18 cellular contexts compared by ENCODE assay signal in genomic region chr15:91018178-91018577, GRCh38. TPM values are rescaled to one million over a fixed set of nuclear protein-coding genes. Genes with fewer than 3 reads are reported as not detected.
DNase-seq lines count a peak whose midpoint lies in the region; ATAC-seq and TF ChIP-seq lines count a peak whose summit lies in the region.
"Had no signal": no experiment of that assay in that cellular context is flagged by ENCODE, and none has a peak within 500 bp of the region (broad histone marks: within the 10 kb centered on the region; RNA-seq: fewer than 3 reads in every experiment).

No MANE protein-coding gene starts in this region.

- no peak for DNase-seq in activated CD4-positive, alpha-beta T cell treated with anti-CD3 and anti-CD28 coated beads, Interleukin-2, amount 10 ng/mL, durations not matched to agents 7 days and 5 days
- no peak for DNase-seq in activated CD4-positive, alpha-beta T cell treated with anti-CD3 and anti-CD28 coated beads for 1 hour
- DNase-seq in progenitor cell of endocrine pancreas (ENCODE audit: low spot score, unreplicated experiment) (no peak), coronary artery (ENCODE audit: low spot score) (no peak)
- DNase-seq: activated B cell treated with CpG ODN at 0.5 μM for 24 hours; activated naive CD4-positive, alpha-beta T cell treated with anti-CD3 and anti-CD28 coated beads for 36 hours; DMS53; NCI-H1694; NCI-H2227 treated with DMSO at 0.1 percent for 48 hours; occipital lobe; stimulated activated CD4-positive, alpha-beta T cell treated with anti-CD3 and anti-CD28 coated beads, Interleukin-15, amount 100 ng/mL, for 24 hours; transverse colon had no signal

- H3K36me3 ChIP-seq in HUES64 (ENCODE audit: insufficient read depth, low read length) = peaks cover 21% of the 10 kb centered on the region

- ATAC-seq in HG03354 (IDR thresholded peaks at IDR 0.05; ENCODE audit: poor library complexity, severe bottlenecking, unreplicated experiment) (no peak), HG02763 (IDR thresholded peaks at IDR 0.05; ENCODE audit: unreplicated experiment) (no peak)
- ATAC-seq: left lobe of liver had no signal

- peaks cover 29% of the 10 kb centered on the region for H3K36me3 Mint-ChIP-seq in activated CD4-positive, alpha-beta T cell treated with anti-CD3 and anti-CD28 coated beads, Interleukin-2, amount 10 ng/mL, durations not matched to agents 7 days and 5 days (ENCODE audit: low read depth)
- peaks cover 62% of the 10 kb centered on the region for H3K36me3 Mint-ChIP-seq in dendritic cell treated with granulocyte-macrophage colony-stimulating factor and Interleukin-4, amounts not matched to agents 40 ng/mL and 50 ng/mL, for 4 days (ENCODE audit: low read depth)
- peaks cover 8% of the 10 kb centered on the region for H3K36me3 Mint-ChIP-seq in progenitor cell of endocrine pancreas (ENCODE audit: insufficient read depth)

- POLR2A ChIA-PET in activated CD4-positive, alpha-beta T cell treated with anti-CD3 and anti-CD28 coated beads, Interleukin-2, amount 10 ng/mL, durations not matched to agents 7 days and 5 days (lab: Charles Lee) = no interaction called here

- peaks cover 9% of the 10 kb centered on the region for H3K4me1 ChIP-seq in HUES64 (ENCODE audit: insufficient read depth, low read length)

- H3K4me3 Mint-ChIP-seq in activated CD4-positive, alpha-beta T cell treated with anti-CD3 and anti-CD28 coated beads, Interleukin-2, amount 10 ng/mL, durations not matched to agents 7 days and 5 days = no peak overlapping the region
- H3K4me3 Mint-ChIP-seq in dendritic cell treated with granulocyte-macrophage colony-stimulating factor and Interleukin-4, amounts not matched to agents 40 ng/mL and 50 ng/mL, for 4 days = no peak overlapping the region
- no peak overlapping the region for H3K4me3 Mint-ChIP-seq in progenitor cell of endocrine pancreas (ENCODE audit: low read depth)
- H3K4me3 Mint-ChIP-seq: activated B cell treated with CpG ODN at 0.5 μM for 24 hours; activated naive CD4-positive, alpha-beta T cell treated with anti-CD3 and anti-CD28 coated beads for 36 hours had no signal

- WGBS in HUES64 = 82% methylated on average over 3 of the region's 3 CpGs

- peak overlapping the region; percentile 14; the same call in 1 of the 2 replicates for H3K9ac ChIP-seq in HUES64 (ENCODE audit: low read depth, low read length)

- no peaks in the 10 kb centered on the region for H3K9me3 ChIP-seq in HUES64 (ENCODE audit: insufficient read depth, low read depth, low read length)
- H3K9me3 ChIP-seq: BLaER1 treated with 17β-estradiol and CSF1 and Interleukin-3, amounts not matched to agents 10 nM and 100 nM; transverse colon had no signal

- CTCF ChIA-PET in activated CD4-positive, alpha-beta T cell treated with anti-CD3 and anti-CD28 coated beads, Interleukin-2, amount 10 ng/mL, durations not matched to agents 7 days and 5 days (lab: Charles Lee) = no interaction called here

- TF ChIP-seq CTCF in progenitor cell of endocrine pancreas (IDR thresholded peaks at IDR 0.05; ENCODE audit: unreplicated experiment) = no peak
- TF ChIP-seq CTCF in coronary artery (IDR thresholded peaks at IDR 0.05) = no peak

- no peaks in the 10 kb centered on the region for H3K27me3 ChIP-seq in HUES64 (ENCODE audit: insufficient read depth, low read length)
- H3K27me3 ChIP-seq: BLaER1 treated with 17β-estradiol and CSF1 and Interleukin-3, amounts not matched to agents 10 nM and 100 nM; transverse colon had no signal

- peaks cover 45% of the 10 kb centered on the region for H3K4me1 Mint-ChIP-seq in activated CD4-positive, alpha-beta T cell treated with anti-CD3 and anti-CD28 coated beads, Interleukin-2, amount 10 ng/mL, durations not matched to agents 7 days and 5 days
- peaks cover 36% of the 10 kb centered on the region for H3K4me1 Mint-ChIP-seq in dendritic cell treated with granulocyte-macrophage colony-stimulating factor and Interleukin-4, amounts not matched to agents 40 ng/mL and 50 ng/mL, for 4 days (ENCODE audit: low read depth)
- H3K4me1 Mint-ChIP-seq in progenitor cell of endocrine pancreas (ENCODE audit: low read depth) = peaks cover 29% of the 10 kb centered on the region

- H3K4me3 ChIP-seq in HUES64 (ENCODE audit: low read length) = no peak overlapping the region
- H3K4me3 ChIP-seq in coronary artery = no peak overlapping the region
- H3K4me3 ChIP-seq: BLaER1 treated with 17β-estradiol and CSF1 and Interleukin-3, amounts not matched to agents 10 nM and 100 nM; transverse colon had no signal

- intact Hi-C loops in dendritic cell treated with granulocyte-macrophage colony-stimulating factor and Interleukin-4, amounts not matched to agents 40 ng/mL and 50 ng/mL, for 4 days (cut with micrococcal nuclease) = no loop called here

- peak overlapping the region; percentile 59 for H3K27ac Mint-ChIP-seq in activated CD4-positive, alpha-beta T cell treated with anti-CD3 and anti-CD28 coated beads, Interleukin-2, amount 10 ng/mL, durations not matched to agents 7 days and 5 days
- peak overlapping the region; percentile 6 for H3K27ac Mint-ChIP-seq in dendritic cell treated with granulocyte-macrophage colony-stimulating factor and Interleukin-4, amounts not matched to agents 40 ng/mL and 50 ng/mL, for 4 days
- H3K27ac Mint-ChIP-seq in progenitor cell of endocrine pancreas = peak overlapping the region; percentile 21
- H3K27ac Mint-ChIP-seq: activated B cell treated with CpG ODN at 0.5 μM for 24 hours; activated naive CD4-positive, alpha-beta T cell treated with anti-CD3 and anti-CD28 coated beads for 36 hours had no signal

- no peaks in the 10 kb centered on the region for H3K9me3 Mint-ChIP-seq in activated CD4-positive, alpha-beta T cell treated with anti-CD3 and anti-CD28 coated beads, Interleukin-2, amount 10 ng/mL, durations not matched to agents 7 days and 5 days
- H3K9me3 Mint-ChIP-seq in dendritic cell treated with granulocyte-macrophage colony-stimulating factor and Interleukin-4, amounts not matched to agents 40 ng/mL and 50 ng/mL, for 4 days = no peaks in the 10 kb centered on the region
- no peaks in the 10 kb centered on the region for H3K9me3 Mint-ChIP-seq in progenitor cell of endocrine pancreas (ENCODE audit: low read depth)
- H3K9me3 Mint-ChIP-seq: activated B cell treated with CpG ODN at 0.5 μM for 24 hours; activated naive CD4-positive, alpha-beta T cell treated with anti-CD3 and anti-CD28 coated beads for 36 hours had no signal

- H3K27me3 Mint-ChIP-seq in activated CD4-positive, alpha-beta T cell treated with anti-CD3 and anti-CD28 coated beads, Interleukin-2, amount 10 ng/mL, durations not matched to agents 7 days and 5 days = no peaks in the 10 kb centered on the region
- no peaks in the 10 kb centered on the region for H3K27me3 Mint-ChIP-seq in dendritic cell treated with granulocyte-macrophage colony-stimulating factor and Interleukin-4, amounts not matched to agents 40 ng/mL and 50 ng/mL, for 4 days
- H3K27me3 Mint-ChIP-seq in progenitor cell of endocrine pancreas = no peaks in the 10 kb centered on the region
- H3K27me3 Mint-ChIP-seq: activated B cell treated with CpG ODN at 0.5 μM for 24 hours had no signal

- H3K27ac ChIP-seq in HUES64 (ENCODE audit: low read depth, low read length) (no peak overlapping the region), coronary artery (no peak overlapping the region)
- H3K27ac ChIP-seq: BLaER1 treated with 17β-estradiol and CSF1 and Interleukin-3, amounts not matched to agents 10 nM and 100 nM; transverse colon had no signal

RNA-seq across cellular contexts. Expression of gene VPS33B, which starts 4.2 kb away (rescaled TPM):
- total RNA-seq in activated CD4-positive, alpha-beta T cell treated with anti-CD3 and anti-CD28 coated beads, Interleukin-2, amount 10 ng/mL, durations not matched to agents 7 days and 5 days = 10 to 100 TPM; 17.9 to 19.7 TPM
- polyA plus RNA-seq in HUES64 (2013, experiment 1 of 2) = 10.1 TPM
- polyA plus RNA-seq in HUES64 (2013, experiment 2 of 2) = 10.8 TPM
- 28.0 and 33.3 TPM in 2 replicates for total RNA-seq in progenitor cell of endocrine pancreas

RNA-seq across cellular contexts. Expression of gene PRC1, which starts 23.8 kb away (rescaled TPM):
- total RNA-seq in activated CD4-positive, alpha-beta T cell treated with anti-CD3 and anti-CD28 coated beads, Interleukin-2, amount 10 ng/mL, durations not matched to agents 7 days and 5 days = 100 to 1,000 TPM; 179 to 196 TPM
- polyA plus RNA-seq in HUES64 (2013, experiment 1 of 2) = 72.2 TPM
- polyA plus RNA-seq in HUES64 (2013, experiment 2 of 2) = 97.4 TPM
- 79.1 and 81.5 TPM in 2 replicates for total RNA-seq in progenitor cell of endocrine pancreas

Comparison
In these comparisons a context has a peak if more than half of its experiments do, and no peak if none do; other contexts are left out.
1. H3K27ac Mint-ChIP-seq: peak in every context shown above with its lines; median percentile 59 in activated CD4-positive, alpha-beta T cell treated with anti-CD3 and anti-CD28 coated beads, Interleukin-2, amount 10 ng/mL, durations not matched to agents 7 days and 5 days; 21 in progenitor cell of endocrine pancreas; 6 in dendritic cell treated with granulocyte-macrophage colony-stimulating factor and Interleukin-4, amounts not matched to agents 40 ng/mL and 50 ng/mL, for 4 days.